26 cellular contexts compared by ENCODE assay signal in the genomic region with DNA sequence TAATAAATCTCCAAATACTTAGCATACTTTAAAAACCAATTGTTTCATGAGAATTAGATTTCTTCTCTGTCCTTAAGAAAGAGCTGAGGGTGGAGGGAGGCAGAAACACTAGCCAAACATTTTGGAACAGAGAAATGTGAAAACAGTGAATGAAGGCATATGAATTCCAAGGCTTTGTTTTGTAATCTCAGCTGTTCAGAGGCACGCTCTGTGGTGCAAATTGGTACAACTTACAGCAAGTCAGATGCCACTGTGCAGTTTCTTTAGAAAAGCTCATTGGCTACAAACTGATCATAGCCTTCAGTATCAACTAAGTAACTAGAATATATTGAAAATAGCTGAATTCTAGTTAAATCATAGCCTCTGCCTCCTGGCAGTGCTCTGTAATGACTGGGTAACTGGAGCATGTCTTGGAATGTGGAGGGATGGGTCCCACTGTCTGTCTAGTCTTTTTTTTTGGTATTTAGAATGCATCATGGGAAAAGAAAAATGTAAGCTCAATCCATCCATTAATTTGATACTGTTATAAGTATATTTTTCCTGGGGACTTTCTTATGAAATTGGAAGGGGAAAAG.
DNase-seq lines count a peak whose midpoint lies in the region; ATAC-seq and TF ChIP-seq lines count a peak whose summit lies in the region.
"Had no signal": no experiment of that assay in that cellular context is flagged by ENCODE, and none has a peak within 500 bp of the region (broad histone marks: within the 10 kb centered on the region; RNA-seq: fewer than 3 reads in every experiment).

No MANE protein-coding gene starts in this region.

- H3K4me1 ChIP-seq in adipocyte (ENCODE audit: control insufficient read depth, insufficient read depth, low read length) (peaks cover 19% of the 10 kb centered on the region), body of pancreas (peaks cover 11% of the 10 kb centered on the region)
- H3K4me1 ChIP-seq: prostate gland had no signal

- peak; percentile 90 for DNase-seq in AG09309 (ENCODE audit: low read depth)
- peak; percentile 73 for DNase-seq in adipocyte (ENCODE audit: low read depth)
- DNase-seq in fibroblast of villous mesenchyme (ENCODE audit: low read depth): peak; percentile 8
- no peak for DNase-seq in osteocyte (ENCODE audit: extremely low spot score, unreplicated experiment)
- no peak for DNase-seq in body of pancreas
- DNase-seq in activated T-cell treated with anti-CD3 and anti-CD28 coated beads, Interleukin-2, amount 50 U/mL, for 1 hour: no peak
- DNase-seq: activated CD4-positive, alpha-beta T cell treated with anti-CD3 and anti-CD28 coated beads for 36 hours; CD8-positive, alpha-beta T cell; DMS153; dorsolateral prefrontal cortex; GDM1; kidney; mesendoderm; NCI-H2171; NCI-H526; stimulated activated CD4-positive, alpha-beta T cell treated with anti-CD3 and anti-CD28 coated beads, Interleukin-12 subunit alpha, Interleukin-12 subunit beta, amount 100 ng/mL, for 4 hours; stimulated activated CD8-positive, alpha-beta memory T cell treated with anti-CD3 and anti-CD28 coated beads, Interleukin-4, amount 100 ng/mL, for 48 hours had no signal

- H3K4me3 Mint-ChIP-seq in osteocyte (ENCODE audit: unreplicated experiment): no peak overlapping the region
- H3K4me3 Mint-ChIP-seq: activated CD4-positive, alpha-beta T cell treated with anti-CD3 and anti-CD28 coated beads for 36 hours; activated T-helper 17 cell treated with anti-CD3 and anti-CD28 coated beads, Interleukin-2, amount 50 U/mL, for 72 hours; CD8-positive, alpha-beta T cell; natural killer cell treated with Interleukin-12 subunit alpha and Interleukin-12 subunit beta and Interleukin-15 and Interleukin-18, amount 100 ng/mL, for 72 hours had no signal

- H3K27me3 ChIP-seq in adipocyte (replicated peaks; ENCODE audit: control insufficient read depth, insufficient read depth, low read length): peaks cover 4% of the 10 kb centered on the region
- H3K27me3 ChIP-seq in body of pancreas: no peaks in the 10 kb centered on the region
- H3K27me3 ChIP-seq: cardiac muscle cell, gastroesophageal sphincter, vagina had no signal

- no peaks in the 10 kb centered on the region for H3K36me3 Mint-ChIP-seq in osteocyte (ENCODE audit: unreplicated experiment)
- H3K36me3 Mint-ChIP-seq: CD8-positive, alpha-beta T cell; natural killer cell treated with Interleukin-12 subunit alpha and Interleukin-12 subunit beta and Interleukin-15 and Interleukin-18, amount 100 ng/mL, for 72 hours had no signal

- no peak for TF ChIP-seq CTCF in AG09309 (IDR thresholded peaks at IDR 0.05; ENCODE audit: control insufficient read depth, insufficient read depth, low read depth, low read length, missing control alignments)
- no peak for TF ChIP-seq CTCF in fibroblast of villous mesenchyme (IDR thresholded peaks at IDR 0.05; ENCODE audit: insufficient read depth, low read depth, low read length)
- TF ChIP-seq CTCF in osteocyte (IDR thresholded peaks at IDR 0.05): no peak
- TF ChIP-seq CTCF in body of pancreas (IDR thresholded peaks at IDR 0.05): no peak

- no peaks in the 10 kb centered on the region for H3K9me3 Mint-ChIP-seq in osteocyte (ENCODE audit: unreplicated experiment)

- WGBS in body of pancreas, 2 donors: 19 to 70% methylated on average over 1 of the region's 1 CpG

- no peaks in the 10 kb centered on the region for H3K9me3 ChIP-seq in adipocyte (ENCODE audit: control insufficient read depth, low read length)
- no peaks in the 10 kb centered on the region for H3K9me3 ChIP-seq in body of pancreas
- H3K9me3 ChIP-seq: gastroesophageal sphincter, prostate gland, vagina had no signal

- ATAC-seq in body of pancreas (no peak), HG03521 (IDR thresholded peaks at IDR 0.05; ENCODE audit: unreplicated experiment) (no peak), GM21423 (IDR thresholded peaks at IDR 0.05; ENCODE audit: unreplicated experiment) (no peak)
- ATAC-seq: activated CD4-positive, alpha-beta T cell treated with anti-CD3 and anti-CD28 coated beads for 36 hours; activated T-helper 17 cell treated with anti-CD3 and anti-CD28 coated beads, Interleukin-2, amount 50 U/mL, for 72 hours; CD8-positive, alpha-beta T cell; gastroesophageal sphincter; GM12878; natural killer cell treated with Interleukin-12 subunit alpha and Interleukin-12 subunit beta and Interleukin-15 and Interleukin-18, amount 100 ng/mL, for 72 hours had no signal

- no peak overlapping the region for H3K4me3 ChIP-seq in AG09309 (ENCODE audit: control insufficient read depth, low read depth, low read length)
- H3K4me3 ChIP-seq in adipocyte (ENCODE audit: low read length): peak overlapping the region; percentile 13
- no peak overlapping the region for H3K4me3 ChIP-seq in fibroblast of villous mesenchyme (ENCODE audit: low read depth, low read length)
- no peak overlapping the region for H3K4me3 ChIP-seq in body of pancreas
- H3K4me3 ChIP-seq: cardiac muscle cell, dorsolateral prefrontal cortex, gastroesophageal sphincter, GM12878, prostate gland, vagina had no signal

- intact Hi-C loops in body of pancreas (cut with DNase I): no loop called here

- no peaks in the 10 kb centered on the region for H3K36me3 ChIP-seq in adipocyte (ENCODE audit: control insufficient read depth, insufficient read depth, low read length, severe bottlenecking)
- no peaks in the 10 kb centered on the region for H3K36me3 ChIP-seq in body of pancreas (replicated peaks in 1 of 2; ENCODE audit: insufficient read depth in 1 of 2, low read depth in 2 of 2)
- H3K36me3 ChIP-seq: cardiac muscle cell, gastroesophageal sphincter, prostate gland, vagina had no signal

- H3K27ac Mint-ChIP-seq in osteocyte (ENCODE audit: unreplicated experiment): peak overlapping the region; percentile 84
- H3K27ac Mint-ChIP-seq: activated CD4-positive, alpha-beta T cell treated with anti-CD3 and anti-CD28 coated beads for 36 hours; activated T-helper 17 cell treated with anti-CD3 and anti-CD28 coated beads, Interleukin-2, amount 50 U/mL, for 72 hours; CD8-positive, alpha-beta T cell; natural killer cell treated with Interleukin-12 subunit alpha and Interleukin-12 subunit beta and Interleukin-15 and Interleukin-18, amount 100 ng/mL, for 72 hours had no signal

- TF ChIP-seq POLR2A in body of pancreas (IDR thresholded peaks at IDR 0.05): no peak

- peak overlapping the region; percentile 5 for H3K9ac ChIP-seq in adipocyte (ENCODE audit: low read length)

- H3K4me1 Mint-ChIP-seq in osteocyte (ENCODE audit: unreplicated experiment): peaks cover 32% of the 10 kb centered on the region
- H3K4me1 Mint-ChIP-seq: activated CD4-positive, alpha-beta T cell treated with anti-CD3 and anti-CD28 coated beads for 36 hours; activated T-helper 17 cell treated with anti-CD3 and anti-CD28 coated beads, Interleukin-2, amount 50 U/mL, for 72 hours had no signal

- no peaks in the 10 kb centered on the region for H3K27me3 Mint-ChIP-seq in osteocyte (ENCODE audit: unreplicated experiment)
- H3K27me3 Mint-ChIP-seq: activated CD4-positive, alpha-beta T cell treated with anti-CD3 and anti-CD28 coated beads for 36 hours; activated T-helper 17 cell treated with anti-CD3 and anti-CD28 coated beads, Interleukin-2, amount 50 U/mL, for 72 hours; natural killer cell treated with Interleukin-12 subunit alpha and Interleukin-12 subunit beta and Interleukin-15 and Interleukin-18, amount 100 ng/mL, for 72 hours had no signal

- no peak overlapping the region for H3K27ac ChIP-seq in body of pancreas
- H3K27ac ChIP-seq: cardiac muscle cell, dorsolateral prefrontal cortex, gastroesophageal sphincter, prostate gland, vagina had no signal

Comparison
In these comparisons a context has a peak if more than half of its experiments do, and no peak if none do; other contexts are left out.
1. DNase-seq: peak in AG09309 (single experiment), adipocyte (single experiment) and fibroblast of villous mesenchyme (single experiment); none in osteocyte (single experiment), body of pancreas (0 of 4) and activated T-cell treated with anti-CD3 and anti-CD28 coated beads, Interleukin-2, amount 50 U/mL, for 1 hour (single experiment).